In the genomic region with DNA sequence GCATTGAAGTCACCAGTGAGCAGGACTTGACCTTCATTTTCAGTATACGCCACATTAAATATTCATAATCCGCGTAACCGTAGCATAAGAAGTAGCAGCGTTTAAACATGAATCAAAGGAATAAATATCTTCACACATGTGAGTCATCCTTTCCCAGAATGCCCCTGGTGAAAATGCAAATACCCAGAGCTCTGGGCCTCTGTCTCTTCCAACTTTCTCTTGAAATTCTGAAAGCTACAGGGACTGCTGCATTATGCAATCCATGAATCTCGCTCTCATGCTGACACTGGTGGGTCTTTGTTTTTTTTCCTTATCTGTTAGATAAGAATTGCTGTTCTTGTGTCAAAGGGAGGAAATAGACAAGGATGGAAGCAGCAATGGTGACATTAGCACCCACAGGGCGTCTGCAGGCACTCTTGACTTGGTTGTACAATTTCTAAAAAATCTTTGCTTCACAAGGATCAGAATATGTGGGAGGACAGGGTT, we compare ENCODE assay signal across 10 cellular contexts.
DNase-seq lines count a peak whose midpoint lies in the region; ATAC-seq and TF ChIP-seq lines count a peak whose summit lies in the region.
"Had no signal": no experiment of that assay in that cellular context is flagged by ENCODE, and none has a peak within 500 bp of the region (broad histone marks: within the 10 kb centered on the region; RNA-seq: fewer than 3 reads in every experiment).

No MANE protein-coding gene starts in this region.

- H3F3A ChIP-seq in GM23248 (ENCODE audit: insufficient read depth) = peaks cover 30% of the 10 kb centered on the region

- no peaks in the 10 kb centered on the region for H3K9me2 ChIP-seq in GM23248 (ENCODE audit: insufficient read depth)

- peaks cover 48% of the 10 kb centered on the region for H3K27me3 ChIP-seq in left ventricle myocardium inferior (ENCODE audit: low read depth)
- H3K27me3 ChIP-seq in lower lobe of right lung (ENCODE audit: low read depth) = no peaks in the 10 kb centered on the region
- no peaks in the 10 kb centered on the region for H3K27me3 ChIP-seq in aorta (ENCODE audit: control insufficient read depth in 1 of 2, insufficient read depth in 2 of 2, low read length in 1 of 2)
- H3K27me3 ChIP-seq in GM23248 (replicated peaks; ENCODE audit: insufficient read depth) = no peaks in the 10 kb centered on the region
- H3K27me3 ChIP-seq: vagina had no signal

- peaks cover 7% of the 10 kb centered on the region for H3K4me1 ChIP-seq in left ventricle myocardium inferior
- H3K4me1 ChIP-seq in lower lobe of right lung = peaks cover 17% of the 10 kb centered on the region
- H3K4me1 ChIP-seq in aorta (ENCODE audit: control insufficient read depth in 1 of 2, insufficient read depth in 2 of 2, low read length in 2 of 2) = peaks cover 3 to 19% of the 10 kb centered on the region in 2 donors
- peaks cover 32% of the 10 kb centered on the region for H3K4me1 ChIP-seq in GM23248 (ENCODE audit: insufficient read depth)

- H3K9me3 ChIP-seq in left ventricle myocardium inferior (replicated peaks) = no peaks in the 10 kb centered on the region
- no peaks in the 10 kb centered on the region for H3K9me3 ChIP-seq in lower lobe of right lung
- no peaks in the 10 kb centered on the region for H3K9me3 ChIP-seq in aorta (ENCODE audit: control insufficient read depth, low read length)
- H3K9me3 ChIP-seq in GM23248 (ENCODE audit: low read depth) = no peaks in the 10 kb centered on the region
- H3K9me3 ChIP-seq: vagina had no signal

- TF ChIP-seq CTCF in left ventricle myocardium inferior (IDR thresholded peaks at IDR 0.05; ENCODE audit: borderline replicate concordance) = no peak
- no peak for TF ChIP-seq CTCF in lower lobe of right lung (IDR thresholded peaks at IDR 0.05)

- DNase-seq in Right ventricle myocardium inferior (ENCODE audit: missing footprints) (no peak), left ventricle myocardium inferior (no peak), caudate nucleus (lab: John Stamatoyannopoulos, UW) (peak in 25 of 61 donors; percentile 11 to 84 (median 53)), lower lobe of right lung (no peak), aorta (no peak), GM23248 (no peak), SHP77 treated with DMSO at 0.1 percent for 48 hours (lab: John Stamatoyannopoulos, UW) (no peak)
- DNase-seq: stimulated activated CD4-positive, alpha-beta T cell treated with anti-CD3 and anti-CD28 coated beads, Interleukin-4, amount 100 ng/mL, for 24 hours had no signal

- no peaks in the 10 kb centered on the region for H4K20me1 ChIP-seq in GM23248 (ENCODE audit: insufficient read depth)

- H3K36me3 ChIP-seq in left ventricle myocardium inferior (no peaks in the 10 kb centered on the region), lower lobe of right lung (no peaks in the 10 kb centered on the region), aorta (ENCODE audit: control insufficient read depth in 1 of 2, insufficient read depth in 2 of 2, low read length in 1 of 2) (no peaks in the 10 kb centered on the region), GM23248 (ENCODE audit: low read depth) (no peaks in the 10 kb centered on the region)
- H3K36me3 ChIP-seq: vagina had no signal

- no peak overlapping the region for H3K4me3 ChIP-seq in left ventricle myocardium inferior
- no peak overlapping the region for H3K4me3 ChIP-seq in lower lobe of right lung
- no peak overlapping the region for H3K4me3 ChIP-seq in aorta (ENCODE audit: low read length in 2 of 2)
- no peak overlapping the region for H3K4me3 ChIP-seq in GM23248
- H3K4me3 ChIP-seq: vagina had no signal

- H3K4me2 ChIP-seq in GM23248 (ENCODE audit: unreplicated experiment) = no peak overlapping the region

- H3K79me2 ChIP-seq in GM23248 (ENCODE audit: insufficient read depth) = no peaks in the 10 kb centered on the region

- peak; percentile 89 for ATAC-seq in Right ventricle myocardium inferior
- peak; percentile 25 to 52 for ATAC-seq in lower lobe of right lung
- peak; percentile 88 for ATAC-seq in aorta (ENCODE audit: low FRiP score)
- ATAC-seq in GM21825 (IDR thresholded peaks at IDR 0.05; ENCODE audit: unreplicated experiment) = no peak

- H3K9ac ChIP-seq in GM23248 = no peak overlapping the region

- 5 to 6% methylated on average over 7 of the region's 7 CpGs for WGBS in aorta, 2 donors
- 96% methylated on average over 7 of the region's 7 CpGs for WGBS in GM23248 (ENCODE audit: low coverage in 1 of 2, low lambda C conversion rate in 2 of 2, missing lambda C conversion rate in 2 of 2), 2 experiments

- no peak overlapping the region for H2AFZ ChIP-seq in GM23248

- in situ Hi-C loops in GM23248 (cut with MboI) = no loop called here

- no peak overlapping the region for H3K27ac ChIP-seq in left ventricle myocardium inferior (replicated peaks)
- H3K27ac ChIP-seq in caudate nucleus (ENCODE audit: low read depth, low read length) = peak overlapping the region; percentile 46
- no peak overlapping the region for H3K27ac ChIP-seq in lower lobe of right lung
- peak overlapping the region; percentile 22 to 93 for H3K27ac ChIP-seq in aorta (ENCODE audit: low read depth in 1 of 2, low read length in 2 of 2)
- H3K27ac ChIP-seq in GM23248 = no peak overlapping the region
- H3K27ac ChIP-seq: vagina had no signal

- intact Hi-C loops in Right ventricle myocardium inferior (cut with DNase I) (no loop called here), left ventricle myocardium inferior (cut with micrococcal nuclease) (no loop called here), lower lobe of right lung (cut with DNase I) (no loop called here), aorta (cut with DNase I) (loop anchor here in 1 of 2 donors (5.0 kb wide), 1 partner anchor 70 kb away; no protein-coding TSS in a partner anchor)

Comparison
In these comparisons a context has a peak if more than half of its experiments do, and no peak if none do; other contexts are left out.
1. H3K27ac ChIP-seq: peak in caudate nucleus (single experiment) and aorta (2 of 2); none in left ventricle myocardium inferior (single experiment), lower lobe of right lung (single experiment) and GM23248 (single experiment).